ENCODE assay signal across 8 cellular contexts in the genomic region with DNA sequence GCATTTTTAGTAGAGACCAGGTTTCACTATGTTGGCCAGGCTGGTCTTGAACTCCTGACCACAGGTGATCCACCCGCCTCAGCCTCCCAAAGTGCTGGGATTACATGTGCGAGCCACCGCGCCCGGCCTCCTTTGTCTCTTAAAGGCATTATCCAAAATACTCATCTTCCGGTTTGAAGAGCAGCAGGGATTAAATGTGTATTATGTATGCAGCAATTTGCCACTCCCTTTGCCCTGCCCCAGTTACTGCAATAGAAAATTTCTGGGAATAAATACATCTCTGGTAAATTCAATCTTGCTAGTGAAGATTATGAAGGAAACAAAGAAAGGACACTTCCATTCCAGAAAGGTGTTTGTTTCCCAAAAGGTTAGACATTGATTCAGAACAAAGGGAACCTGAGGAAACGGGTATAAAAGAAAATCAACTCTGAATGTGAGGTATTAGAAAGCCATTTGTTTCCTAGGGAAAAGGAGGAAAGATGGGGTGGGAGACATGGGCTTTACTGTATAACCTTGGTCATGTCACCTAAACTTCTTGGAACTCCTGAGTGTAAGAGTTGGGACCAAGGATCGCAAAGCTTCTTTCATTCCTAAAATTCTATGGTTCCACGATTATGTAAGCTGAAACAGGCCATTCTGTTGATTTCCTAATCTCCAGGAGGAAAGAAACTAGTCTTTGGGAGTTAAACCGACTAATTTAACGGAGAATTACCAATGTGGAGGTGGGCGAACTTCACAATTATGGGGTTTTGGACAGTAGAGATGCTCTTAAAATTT. TPM values are rescaled to one million over a fixed set of nuclear protein-coding genes. Genes with fewer than 3 reads are reported as not detected.
A peak's percentile ranks its signal among the peaks of the same experiment; 100 is the strongest.
DNase-seq lines count a peak whose midpoint lies in the region; ATAC-seq and TF ChIP-seq lines count a peak whose summit lies in the region.

No MANE protein-coding gene starts in this region.

- no peak for TF ChIP-seq POLR2A in heart left ventricle (IDR thresholded peaks at IDR 0.05)

- H3K9me3 Mint-ChIP-seq in activated CD4-positive, alpha-beta memory T cell treated with anti-CD3 and anti-CD28 coated beads for 36 hours, result no peaks in the 10 kb centered on the region
- no peaks in the 10 kb centered on the region for H3K9me3 Mint-ChIP-seq in stimulated activated naive CD8-positive, alpha-beta T cell treated with anti-CD3 and anti-CD28 coated beads, Interleukin-15, amount 100 ng/mL, for 72 hours

- 67 to 73% (median 71%) methylated on average over 12 of the region's 12 CpGs for WGBS in heart left ventricle, 4 donors

- H3K27ac ChIP-seq in heart left ventricle, result peak overlapping the region; percentile 99 to 100 (median 100)

- H3K9me3 ChIP-seq in heart left ventricle (peaks cover 0 to under 1% (median 0%) of the 10 kb centered on the region in 12 donors), iPS-15b (ENCODE audit: control insufficient read depth, insufficient read depth, low read length) (no peaks in the 10 kb centered on the region)

- ATAC-seq in heart left ventricle (no peak), GM21786 (IDR thresholded peaks at IDR 0.05; ENCODE audit: unreplicated experiment) (no peak), HG03097 (IDR thresholded peaks at IDR 0.05; ENCODE audit: low FRiP score, unreplicated experiment) (no peak)
- no peak for ATAC-seq in stimulated activated naive CD8-positive, alpha-beta T cell treated with anti-CD3 and anti-CD28 coated beads, Interleukin-15, amount 100 ng/mL, for 72 hours

- H3K27me3 Mint-ChIP-seq in activated CD4-positive, alpha-beta memory T cell treated with anti-CD3 and anti-CD28 coated beads for 36 hours, result no peaks in the 10 kb centered on the region
- no peaks in the 10 kb centered on the region for H3K27me3 Mint-ChIP-seq in stimulated activated naive CD8-positive, alpha-beta T cell treated with anti-CD3 and anti-CD28 coated beads, Interleukin-15, amount 100 ng/mL, for 72 hours

- H3K9ac ChIP-seq in iPS-15b (ENCODE audit: low read depth, low read length), result peak overlapping the region; percentile 50

- intact Hi-C loops in heart left ventricle (cut with DNase I) (loop anchor here (2.0 to 10.0 kb wide), 11 partner anchors 36 to 481 kb away; a partner anchor contains a TSS), cardiac septum (cut with DNase I) (loop anchor here (2.0 to 5.0 kb wide), 5 partner anchors 36 to 481 kb away; a partner anchor contains a TSS)
- intact Hi-C loops in activated CD4-positive, alpha-beta memory T cell treated with anti-CD3 and anti-CD28 coated beads for 36 hours (cut with micrococcal nuclease), result loop anchor here (5.0 to 10.0 kb wide), 5 partner anchors 51 to 671 kb away; a partner anchor contains a TSS

- POLR2A ChIA-PET in activated CD4-positive, alpha-beta memory T cell treated with anti-CD3 and anti-CD28 coated beads for 36 hours (lab: Charles Lee), result no interaction called here

- H3K4me1 ChIP-seq in heart left ventricle, result peaks cover 0 to 33% (median 17%) of the 10 kb centered on the region in 12 donors
- peaks cover 3% of the 10 kb centered on the region for H3K4me1 ChIP-seq in iPS-15b (ENCODE audit: control insufficient read depth, insufficient read depth, low read length)

- CTCF ChIA-PET in activated CD4-positive, alpha-beta memory T cell treated with anti-CD3 and anti-CD28 coated beads for 36 hours (lab: Charles Lee), result interaction anchor here (1.3 kb wide), 1 partner anchor 73 kb away, joined by 3 read pairs; no protein-coding TSS in a partner anchor

- DNase-seq in heart left ventricle, result no peak
- DNase-seq in cardiac septum (ENCODE audit: low spot score), result no peak
- DNase-seq in activated CD4-positive, alpha-beta memory T cell treated with anti-CD3 and anti-CD28 coated beads for 36 hours, result no peak
- no peak for DNase-seq in stimulated activated naive CD8-positive, alpha-beta T cell treated with anti-CD3 and anti-CD28 coated beads, Interleukin-15, amount 100 ng/mL, for 72 hours
- DNase-seq in activated CD8-positive, alpha-beta memory T cell treated with anti-CD3 and anti-CD28 coated beads, Interleukin-2, amount 50 U/mL, for 48 hours, result no peak

- H3K27me3 ChIP-seq in heart left ventricle, result no peaks in the 10 kb centered on the region
- H3K27me3 ChIP-seq in iPS-15b (ENCODE audit: control insufficient read depth, insufficient read depth, low read length), result no peaks in the 10 kb centered on the region

- H3K36me3 Mint-ChIP-seq in activated CD4-positive, alpha-beta memory T cell treated with anti-CD3 and anti-CD28 coated beads for 36 hours, result peaks cover 7% of the 10 kb centered on the region

- peak overlapping the region; percentile 95 for H3K27ac Mint-ChIP-seq in activated CD4-positive, alpha-beta memory T cell treated with anti-CD3 and anti-CD28 coated beads for 36 hours
- peak overlapping the region in 1 of 2 donors; percentile 99 for H3K27ac Mint-ChIP-seq in stimulated activated naive CD8-positive, alpha-beta T cell treated with anti-CD3 and anti-CD28 coated beads, Interleukin-15, amount 100 ng/mL, for 72 hours

- TF ChIP-seq CTCF in heart left ventricle (IDR thresholded peaks at IDR 0.05), result no peak

- H3K36me3 ChIP-seq in heart left ventricle (no peaks in the 10 kb centered on the region), iPS-15b (ENCODE audit: control insufficient read depth, insufficient read depth, low read length) (no peaks in the 10 kb centered on the region)

- peak overlapping the region; percentile 90 for H3K4me3 Mint-ChIP-seq in activated CD4-positive, alpha-beta memory T cell treated with anti-CD3 and anti-CD28 coated beads for 36 hours
- peak overlapping the region; percentile 94 to 99 for H3K4me3 Mint-ChIP-seq in stimulated activated naive CD8-positive, alpha-beta T cell treated with anti-CD3 and anti-CD28 coated beads, Interleukin-15, amount 100 ng/mL, for 72 hours

- H3K4me1 Mint-ChIP-seq in activated CD4-positive, alpha-beta memory T cell treated with anti-CD3 and anti-CD28 coated beads for 36 hours (ENCODE audit: low read depth), result peaks cover 26% of the 10 kb centered on the region
- peaks cover 28% of the 10 kb centered on the region for H3K4me1 Mint-ChIP-seq in stimulated activated naive CD8-positive, alpha-beta T cell treated with anti-CD3 and anti-CD28 coated beads, Interleukin-15, amount 100 ng/mL, for 72 hours

- H3K4me3 ChIP-seq in heart left ventricle (peak overlapping the region; percentile 78 to 95 (median 94)), iPS-15b (ENCODE audit: low read depth, low read length) (peak overlapping the region; percentile 61)

RNA-seq across cellular contexts. Expression of a gene that starts 1.0 kb away (rescaled TPM):
- 100 to 1,000 TPM; 207 to 298 (median 257) TPM for total RNA-seq in heart left ventricle
- polyA plus RNA-seq in heart left ventricle, result 10 to 100 TPM; 26.3 to 36.4 TPM
- 302 TPM for total RNA-seq in cardiac septum
- total RNA-seq in activated CD4-positive, alpha-beta memory T cell treated with anti-CD3 and anti-CD28 coated beads for 36 hours, result 10 to 100 TPM; 35.4 TPM
